12 cellular contexts compared by ENCODE assay signal in genomic region chr4:42633605-42634388, GRCh38. TPM values are rescaled to one million over a fixed set of nuclear protein-coding genes. Genes with fewer than 3 reads are reported as not detected.
DNase-seq lines count a peak whose midpoint lies in the region; ATAC-seq and TF ChIP-seq lines count a peak whose summit lies in the region.
"Had no signal": no experiment of that assay in that cellular context is flagged by ENCODE, and none has a peak within 500 bp of the region (broad histone marks: within the 10 kb centered on the region; RNA-seq: fewer than 3 reads in every experiment).

No MANE protein-coding gene starts in this region.

- no peak for DNase-seq in activated naive CD8-positive, alpha-beta T cell treated with anti-CD3 and anti-CD28 coated beads for 36 hours
- DNase-seq in suprapubic skin (ENCODE audit: low spot score in 2 of 2) = no peak
- no peak for DNase-seq in stimulated activated CD4-positive, alpha-beta T cell treated with anti-CD3 and anti-CD28 coated beads, Interleukin-12 subunit alpha, Interleukin-12 subunit beta, amount 100 ng/mL, for 4 hours
- DNase-seq in thyroid gland = no peak
- DNase-seq: amniotic stem cell, esophagus squamous epithelium, NCI-H748 treated with DMSO at 0.1 percent for 48 hours had no signal

- intact Hi-C loops in thyroid gland (cut with DNase I) = no loop called here

- no peak overlapping the region for H3K4me3 Mint-ChIP-seq in activated naive CD8-positive, alpha-beta T cell
- no peak overlapping the region for H3K4me3 Mint-ChIP-seq in activated naive CD8-positive, alpha-beta T cell treated with anti-CD3 and anti-CD28 coated beads for 36 hours

- peaks cover 1% of the 10 kb centered on the region for H3K4me1 ChIP-seq in suprapubic skin
- H3K4me1 ChIP-seq in thyroid gland = peaks cover 26 to 51% of the 10 kb centered on the region in 2 donors

- H3K36me3 ChIP-seq in suprapubic skin = no peaks in the 10 kb centered on the region
- no peaks in the 10 kb centered on the region for H3K36me3 ChIP-seq in thyroid gland
- H3K36me3 ChIP-seq: esophagus squamous epithelium had no signal

- H3K27me3 Mint-ChIP-seq in activated naive CD8-positive, alpha-beta T cell = no peaks in the 10 kb centered on the region
- no peaks in the 10 kb centered on the region for H3K27me3 Mint-ChIP-seq in activated naive CD8-positive, alpha-beta T cell treated with anti-CD3 and anti-CD28 coated beads for 36 hours

- H3K36me3 Mint-ChIP-seq in activated naive CD8-positive, alpha-beta T cell = peaks cover 15% of the 10 kb centered on the region
- peaks cover 26% of the 10 kb centered on the region for H3K36me3 Mint-ChIP-seq in activated naive CD8-positive, alpha-beta T cell treated with anti-CD3 and anti-CD28 coated beads for 36 hours

- WGBS in suprapubic skin = 71% methylated on average over 5 of the region's 5 CpGs
- WGBS in thyroid gland, 2 donors = 78 to 86% methylated on average over 5 of the region's 5 CpGs

- H3K27me3 ChIP-seq in suprapubic skin = no peaks in the 10 kb centered on the region
- no peaks in the 10 kb centered on the region for H3K27me3 ChIP-seq in thyroid gland
- H3K27me3 ChIP-seq: esophagus squamous epithelium had no signal

- no peaks in the 10 kb centered on the region for H3K9me3 Mint-ChIP-seq in activated naive CD8-positive, alpha-beta T cell (ENCODE audit: low read depth)
- H3K9me3 Mint-ChIP-seq in activated naive CD8-positive, alpha-beta T cell treated with anti-CD3 and anti-CD28 coated beads for 36 hours = peaks cover 3% of the 10 kb centered on the region

- no peaks in the 10 kb centered on the region for H3K9me3 ChIP-seq in suprapubic skin
- H3K9me3 ChIP-seq in thyroid gland = no peaks in the 10 kb centered on the region
- H3K9me3 ChIP-seq: esophagus squamous epithelium had no signal

- TF ChIP-seq EP300 in suprapubic skin (IDR thresholded peaks at IDR 0.05) = no peak

- H3K4me1 Mint-ChIP-seq in activated naive CD8-positive, alpha-beta T cell (ENCODE audit: low read depth) = peaks cover 92% of the 10 kb centered on the region
- peaks cover 71% of the 10 kb centered on the region for H3K4me1 Mint-ChIP-seq in activated naive CD8-positive, alpha-beta T cell treated with anti-CD3 and anti-CD28 coated beads for 36 hours

- ATAC-seq in HG02588 (IDR thresholded peaks at IDR 0.05; ENCODE audit: unreplicated experiment) (peak; percentile 60), HG03520 (IDR thresholded peaks at IDR 0.05; ENCODE audit: unreplicated experiment) (peak; percentile 84)
- ATAC-seq: left lobe of liver had no signal

- H3K4me3 ChIP-seq in suprapubic skin (no peak overlapping the region), thyroid gland (replicated peaks in 1 of 3) (no peak overlapping the region)
- H3K4me3 ChIP-seq: esophagus squamous epithelium had no signal

- TF ChIP-seq CTCF in suprapubic skin (IDR thresholded peaks at IDR 0.05) (no peak), thyroid gland (IDR thresholded peaks at IDR 0.05) (no peak)

- H3K27ac ChIP-seq in temporal lobe (ENCODE audit: low read depth, low read length) (peak overlapping the region; percentile 48), suprapubic skin (no peak overlapping the region), thyroid gland (no peak overlapping the region)
- H3K27ac ChIP-seq: esophagus squamous epithelium had no signal

- no peak for TF ChIP-seq POLR2A in suprapubic skin (IDR thresholded peaks at IDR 0.05)
- no peak for TF ChIP-seq POLR2A in thyroid gland (IDR thresholded peaks at IDR 0.05)

- H3K27ac Mint-ChIP-seq in activated naive CD8-positive, alpha-beta T cell = peak overlapping the region; percentile 30
- H3K27ac Mint-ChIP-seq in activated naive CD8-positive, alpha-beta T cell treated with anti-CD3 and anti-CD28 coated beads for 36 hours = no peak overlapping the region

RNA-seq across cellular contexts. Expression of gene ATP8A1, which starts 23.1 kb away (rescaled TPM):
- total RNA-seq in activated naive CD8-positive, alpha-beta T cell treated with anti-CD3 and anti-CD28 coated beads for 36 hours = 10 to 100 TPM; 23.8 to 24.7 TPM
- total RNA-seq in temporal lobe = 151 TPM
- 10 to 100 TPM in 1 of 4 donors, 1 to 10 TPM in 3; 5.9 to 16.5 (median 7.3) TPM for total RNA-seq in suprapubic skin
- total RNA-seq in thyroid gland = 100 to 1,000 TPM; 191 to 274 (median 245) TPM
